In genomic region chr12:14955876-14956811, GRCh38 we compare ENCODE assay signal across 1 cellular context.
TF ChIP-seq lines count a peak whose summit lies in the region.

No MANE protein-coding gene starts in this region.

TF ChIP-seq in HepG2, 621 proteins besides CTCF, POLR2A, EP300 and RAD21:
- TF ChIP-seq RFX1 (IDR thresholded peaks at IDR 0.05) (no peak), ZNF136 (CRISPR knock-in tag; IDR thresholded peaks at IDR 0.05; ENCODE audit: low read depth) (no peak), ZHX1 (CRISPR knock-in tag; IDR thresholded peaks at IDR 0.05; ENCODE audit: low read depth) (no peak), ZBTB40 (IDR thresholded peaks at IDR 0.05) (no peak), ZBTB40 (CRISPR knock-in tag; IDR thresholded peaks at IDR 0.05) (no peak), MTF1 (CRISPR knock-in tag; IDR thresholded peaks at IDR 0.05) (no peak), ZNF704 (CRISPR knock-in tag; IDR thresholded peaks at IDR 0.05; ENCODE audit: borderline replicate concordance) (no peak)
TF ChIP-seq in HepG2: peak in this region for 0.
